19 cellular contexts compared by ENCODE assay signal in the genomic region with DNA sequence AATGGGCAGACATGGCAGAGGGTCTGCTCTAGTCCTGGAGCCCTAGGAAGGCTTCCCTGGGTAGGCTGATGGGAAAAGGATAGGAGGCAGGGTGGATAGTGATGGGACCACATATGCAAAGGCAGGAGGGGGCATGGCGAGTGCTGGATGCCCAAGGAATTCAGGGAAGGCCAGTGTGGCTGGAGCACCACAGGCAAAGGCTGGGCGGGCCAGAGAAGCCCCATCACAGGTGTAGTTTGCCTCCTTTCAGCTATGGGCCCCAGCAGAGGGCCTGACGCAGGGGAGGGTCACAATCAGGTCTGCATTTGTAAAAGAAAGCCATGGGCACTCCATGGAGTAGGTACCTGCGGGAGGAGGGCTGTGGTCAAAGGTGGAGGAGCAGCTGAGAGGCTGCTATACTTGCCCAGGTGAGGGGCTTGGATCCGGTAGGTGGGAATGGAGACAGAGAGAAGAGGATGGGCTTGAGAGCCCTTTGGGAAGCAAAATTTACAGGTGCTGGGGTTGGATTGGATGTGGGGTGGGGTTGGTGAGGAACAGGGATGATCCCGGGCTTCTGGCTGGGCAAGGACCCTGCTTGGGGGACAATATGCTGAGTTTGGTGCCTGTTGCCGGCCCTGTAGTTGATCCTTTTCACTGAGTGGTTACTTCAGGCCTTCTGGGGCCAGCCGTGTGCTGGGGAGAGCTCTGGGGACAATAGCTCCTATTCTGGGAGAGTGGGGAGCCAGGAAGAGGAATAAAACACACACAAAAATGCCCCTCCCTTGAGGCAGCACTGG. TPM values are rescaled to one million over a fixed set of nuclear protein-coding genes. Genes with fewer than 3 reads are reported as not detected.
A peak's percentile ranks its signal among the peaks of the same experiment; 100 is the strongest.
DNase-seq lines count a peak whose midpoint lies in the region; ATAC-seq, FAIRE-seq and TF ChIP-seq lines count a peak whose summit lies in the region.
"Had no signal": no experiment of that assay in that cellular context is flagged by ENCODE, and none has a peak within 500 bp of the region (broad histone marks: within the 10 kb centered on the region; RNA-seq: fewer than 3 reads in every experiment).

No MANE protein-coding gene starts in this region.

- H3K36me3 ChIP-seq in H7 (replicated peaks; ENCODE audit: control insufficient read depth, insufficient read depth, low read length) (no peaks in the 10 kb centered on the region), astrocyte (ENCODE audit: insufficient read depth, low read length) (no peaks in the 10 kb centered on the region), mesendoderm (ENCODE audit: control insufficient read depth, insufficient read depth, low read length) (no peaks in the 10 kb centered on the region), spleen (no peaks in the 10 kb centered on the region)
- H3K36me3 ChIP-seq: BLaER1, heart left ventricle, left lung had no signal

- H4K5ac ChIP-seq in mesendoderm (ENCODE audit: low read length) = peak overlapping the region; percentile 84

- no CpG with 5 or more reads among the region's 8 CpGs for WGBS in mesendoderm (ENCODE audit: extremely low coverage, insufficient coverage, low lambda C conversion rate)
- WGBS in spleen, 5 donors = 81 to 87% (median 83%) methylated on average over 8 of the region's 8 CpGs

- no peaks in the 10 kb centered on the region for H3K36me3 Mint-ChIP-seq in astrocyte (ENCODE audit: low read depth, unreplicated experiment)
- no peaks in the 10 kb centered on the region for H3K36me3 Mint-ChIP-seq in activated CD8-positive, alpha-beta memory T cell treated with anti-CD3 and anti-CD28 coated beads, Interleukin-2, amount 10 ng/mL, durations not matched to agents 7 days and 5 days

- no peak overlapping the region for H4K8ac ChIP-seq in mesendoderm (ENCODE audit: low read depth, low read length)

- peak overlapping the region; percentile 57 for H2AK5ac ChIP-seq in mesendoderm (ENCODE audit: low read length)

- peak overlapping the region; percentile 28 for H2BK5ac ChIP-seq in mesendoderm (ENCODE audit: low read length)

- H3K4me2 ChIP-seq in astrocyte (ENCODE audit: low read length) (no peak overlapping the region), mesendoderm (ENCODE audit: low read length) (no peak overlapping the region)
- H3K4me2 ChIP-seq: PC-9 had no signal

- H3K4me1 ChIP-seq in astrocyte (ENCODE audit: insufficient read depth, low read length) (peaks cover 93% of the 10 kb centered on the region), mesendoderm (ENCODE audit: control insufficient read depth, low read depth, low read length) (peaks cover 25% of the 10 kb centered on the region), spleen (peaks cover 0 to 80% (median 11%) of the 10 kb centered on the region in 6 donors)

- TF ChIP-seq CTCF in astrocyte (IDR thresholded peaks at IDR 0.05; ENCODE audit: insufficient read depth, low read depth, low read length) (no peak), spleen (IDR thresholded peaks at IDR 0.05 in 8 of 11, conservative IDR thresholded peaks at IDR 0.05 in 3 of 11) (no peak)

- peaks cover 44% of the 10 kb centered on the region for H3K79me2 ChIP-seq in astrocyte (ENCODE audit: insufficient read depth, low read length)
- no peaks in the 10 kb centered on the region for H3K79me2 ChIP-seq in mesendoderm (ENCODE audit: control insufficient read depth, insufficient read depth, low read length)

- peaks cover 6% of the 10 kb centered on the region for H3K27me3 ChIP-seq in H7 (ENCODE audit: control insufficient read depth, insufficient read depth, low read length)
- H3K27me3 ChIP-seq in astrocyte (ENCODE audit: insufficient read depth, low read length) = no peaks in the 10 kb centered on the region
- no peaks in the 10 kb centered on the region for H3K27me3 ChIP-seq in mesendoderm (ENCODE audit: insufficient read depth, low read length, poor library complexity)
- peaks cover 0 to 96% (median 10%) of the 10 kb centered on the region in 7 donors for H3K27me3 ChIP-seq in spleen (replicated peaks in 1 of 7)
- H3K27me3 ChIP-seq: testis had no signal

- H3K4me1 Mint-ChIP-seq in astrocyte (ENCODE audit: low read depth, unreplicated experiment) = peaks cover 81% of the 10 kb centered on the region
- H3K4me1 Mint-ChIP-seq in activated CD8-positive, alpha-beta memory T cell treated with anti-CD3 and anti-CD28 coated beads, Interleukin-2, amount 10 ng/mL, durations not matched to agents 7 days and 5 days = peaks cover 8% of the 10 kb centered on the region

- H3K9ac ChIP-seq in astrocyte (ENCODE audit: low read length) = peak overlapping the region; percentile 96
- no peak overlapping the region for H3K9ac ChIP-seq in mesendoderm (ENCODE audit: low read length)
- H3K9ac ChIP-seq: BLaER1 had no signal

- TF ChIP-seq POLR2A in spleen (IDR thresholded peaks at IDR 0.05) = no peak

- H2BK15ac ChIP-seq in mesendoderm (replicated peaks; ENCODE audit: low read depth) = no peak overlapping the region

- H3K9me3 ChIP-seq in astrocyte (ENCODE audit: insufficient read depth, low read depth, low read length) = no peaks in the 10 kb centered on the region
- H3K9me3 ChIP-seq in spleen = no peaks in the 10 kb centered on the region
- H3K9me3 ChIP-seq: BLaER1, heart left ventricle, left lung, testis had no signal

- DNase-seq in H7 (peak; percentile 74), astrocyte (ENCODE audit: low read depth) (no peak), mesendoderm (no peak), spleen (no peak), medulla oblongata (ENCODE audit: extremely low spot score) (no peak), retina (no peak)
- no peak for DNase-seq in activated CD8-positive, alpha-beta memory T cell treated with anti-CD3 and anti-CD28 coated beads, Interleukin-2, amount 10 ng/mL, durations not matched to agents 7 days and 5 days
- DNase-seq: activated CD4-positive, CD25-positive, alpha-beta regulatory T cell; activated T-cell treated with anti-CD3 and anti-CD28 coated beads for 4 hours; DMS53; heart left ventricle; NCI-H2029; NCI-H526 treated with DMSO at 0.1 percent for 48 hours; PC-9; stimulated activated CD4-positive, alpha-beta T cell treated with anti-CD3 and anti-CD28 coated beads, Interleukin-12 subunit alpha, Interleukin-12 subunit beta, amount 100 ng/mL, for 4 hours; testis had no signal

- peak overlapping the region; percentile 100 for H3K27ac Mint-ChIP-seq in astrocyte (ENCODE audit: unreplicated experiment)
- no peak overlapping the region for H3K27ac Mint-ChIP-seq in activated CD8-positive, alpha-beta memory T cell treated with anti-CD3 and anti-CD28 coated beads, Interleukin-2, amount 10 ng/mL, durations not matched to agents 7 days and 5 days

- H3K79me1 ChIP-seq in mesendoderm (ENCODE audit: low read length) = no peaks in the 10 kb centered on the region

- ATAC-seq in GM19395 (IDR thresholded peaks at IDR 0.05; ENCODE audit: unreplicated experiment) = no peak
- no peak for ATAC-seq in activated CD8-positive, alpha-beta memory T cell treated with anti-CD3 and anti-CD28 coated beads, Interleukin-2, amount 10 ng/mL, durations not matched to agents 7 days and 5 days
- ATAC-seq: heart left ventricle, left lung had no signal

- peak overlapping the region; percentile 46 for H3K56ac ChIP-seq in mesendoderm (ENCODE audit: low read length)

- no peaks in the 10 kb centered on the region for H3K27me3 Mint-ChIP-seq in astrocyte (ENCODE audit: low read depth, unreplicated experiment)
- H3K27me3 Mint-ChIP-seq in activated CD8-positive, alpha-beta memory T cell treated with anti-CD3 and anti-CD28 coated beads, Interleukin-2, amount 10 ng/mL, durations not matched to agents 7 days and 5 days = peaks cover 73% of the 10 kb centered on the region

- intact Hi-C loops in spleen (cut with DNase I; ENCODE audit: low total_unique reads) = no loop called here

- H2AFZ ChIP-seq in astrocyte (ENCODE audit: low read depth, low read length) = no peak overlapping the region
- H2AFZ ChIP-seq: PC-9 had no signal

- no peak overlapping the region for H3K4me3 ChIP-seq in H7 (ENCODE audit: insufficient read depth, low read depth, low read length)
- no peak overlapping the region for H3K4me3 ChIP-seq in astrocyte (ENCODE audit: insufficient read depth, low read depth, low read length)
- H3K4me3 ChIP-seq in mesendoderm (ENCODE audit: low read length) = no peak overlapping the region
- no peak overlapping the region for H3K4me3 ChIP-seq in spleen
- H3K4me3 ChIP-seq: BLaER1, heart left ventricle, left lung, PC-9, testis had no signal

- H3K27ac ChIP-seq in astrocyte (ENCODE audit: low read depth, low read length) = peak overlapping the region; percentile 100
- H3K27ac ChIP-seq in mesendoderm (ENCODE audit: low read depth, low read length) = no peak overlapping the region
- H3K27ac ChIP-seq in spleen = peak overlapping the region in 5 of 8 donors; percentile 47 to 78 (median 61)
- H3K27ac ChIP-seq: BLaER1, PC-9 had no signal

- H3K4ac ChIP-seq in mesendoderm (ENCODE audit: low read depth, low read length) = peak overlapping the region; percentile 21

- H3K9me3 Mint-ChIP-seq in astrocyte (ENCODE audit: unreplicated experiment) = no peaks in the 10 kb centered on the region
- H3K9me3 Mint-ChIP-seq in activated CD8-positive, alpha-beta memory T cell treated with anti-CD3 and anti-CD28 coated beads, Interleukin-2, amount 10 ng/mL, durations not matched to agents 7 days and 5 days (ENCODE audit: low read depth) = no peaks in the 10 kb centered on the region

- H2BK120ac ChIP-seq in mesendoderm (ENCODE audit: low read depth, low read length) = peak overlapping the region; percentile 23

- no peaks in the 10 kb centered on the region for H4K20me1 ChIP-seq in astrocyte (ENCODE audit: insufficient read depth, low read length)
- H4K20me1 ChIP-seq: BLaER1 had no signal

- no peak overlapping the region for H3K18ac ChIP-seq in mesendoderm (ENCODE audit: low read length)

- no peak overlapping the region for H3K4me3 Mint-ChIP-seq in astrocyte (ENCODE audit: unreplicated experiment)
- H3K4me3 Mint-ChIP-seq in activated CD8-positive, alpha-beta memory T cell treated with anti-CD3 and anti-CD28 coated beads, Interleukin-2, amount 10 ng/mL, durations not matched to agents 7 days and 5 days = no peak overlapping the region

- no peak for FAIRE-seq in astrocyte (lab: Jason Lieb, UNC)

- no peak overlapping the region for H3K23ac ChIP-seq in mesendoderm (ENCODE audit: low read length)

- CTCF ChIA-PET in activated CD8-positive, alpha-beta memory T cell treated with anti-CD3 and anti-CD28 coated beads, Interleukin-2, amount 10 ng/mL, durations not matched to agents 7 days and 5 days (lab: Charles Lee) = interaction anchor here (1.0 to 1.2 kb wide), 2 partner anchors 10 to 66 kb away, joined by 3 to 4 read pairs; partner anchors contain the start of gene TMEM92

RNA-seq across cellular contexts. Expression of gene COL1A1, which starts 6.5 kb away (rescaled TPM):
- 8.2 and 9.4 TPM in 2 replicates for total RNA-seq in H7 (2014; rRNA removed; shearing (Covaris generic))
- total RNA-seq in astrocyte (12,796 and 18,656 TPM in 2 replicates), spleen (100 to 1,000 TPM in 2 of 7 donors, 10 to 100 TPM in 4, 1 to 10 TPM in 1; 7.4 to 458 (median 65.4) TPM)
- polyA plus RNA-seq in mesendoderm (2013, experiment 1 of 2) = 14.5 TPM
- 15.0 TPM for polyA plus RNA-seq in mesendoderm (2013, experiment 2 of 2)
- 10 to 100 TPM in 2 of 3 donors, 1 to 10 TPM in 1; 7.1 to 24.0 (median 11.3) TPM for polyA plus RNA-seq in spleen
- 1 to 10 TPM in 1 of 2 experiments, under 1 TPM in 1; 0.67 to 1.6 TPM for total RNA-seq in activated CD8-positive, alpha-beta memory T cell treated with anti-CD3 and anti-CD28 coated beads, Interleukin-2, amount 10 ng/mL, durations not matched to agents 7 days and 5 days

RNA-seq across cellular contexts. Expression of gene SGCA, which starts 42.2 kb away (rescaled TPM):
- total RNA-seq in H7 (2014; rRNA removed; shearing (Covaris generic)) = 0.52 and 1.1 TPM in 2 replicates
- 0.32 TPM in 1 of 2 replicates, not detected in the other for total RNA-seq in astrocyte
- polyA plus RNA-seq in mesendoderm (2013, experiment 1 of 2) = 0.07 TPM
- polyA plus RNA-seq in mesendoderm (2013, experiment 2 of 2) = 0.13 TPM
- total RNA-seq in spleen = 1 to 10 TPM in 6 of 7 donors, not detected in 1; 1.2 to 4.7 (median 2.7) TPM
- 1 to 10 TPM; 3.7 to 5.9 (median 5.7) TPM for polyA plus RNA-seq in spleen
- total RNA-seq in activated CD8-positive, alpha-beta memory T cell treated with anti-CD3 and anti-CD28 coated beads, Interleukin-2, amount 10 ng/mL, durations not matched to agents 7 days and 5 days = under 1 TPM in 1 of 2 experiments, not detected in 1; 0.23 TPM
- total RNA-seq: PC-9 had no signal

RNA-seq across cellular contexts. Expression of gene PPP1R9B, which starts 57.5 kb away (rescaled TPM):
- 15.0 and 21.1 TPM in 2 replicates for total RNA-seq in H7 (2014; rRNA removed; shearing (Covaris generic))
- total RNA-seq in astrocyte = 73.6 and 75.9 TPM in 2 replicates
- 2.9 TPM for polyA plus RNA-seq in mesendoderm (2013, experiment 1 of 2)
- 2.9 TPM for polyA plus RNA-seq in mesendoderm (2013, experiment 2 of 2)
- 100 to 1,000 TPM in 4 of 7 donors, 10 to 100 TPM in 3; 54.1 to 136 (median 112) TPM for total RNA-seq in spleen
- 100 to 1,000 TPM in 1 of 3 donors, 10 to 100 TPM in 2; 30.0 to 105 (median 40.9) TPM for polyA plus RNA-seq in spleen
- 100 to 1,000 TPM; 108 to 121 TPM for total RNA-seq in activated CD8-positive, alpha-beta memory T cell treated with anti-CD3 and anti-CD28 coated beads, Interleukin-2, amount 10 ng/mL, durations not matched to agents 7 days and 5 days

Comparison
In these comparisons a context has a peak if more than half of its experiments do, and no peak if none do; other contexts are left out.
1. RNA of gene COL1A1, which starts 6.5 kb away (total RNA-seq): 12,796 to 18,656 TPM in astrocyte; 7.4 to 458 TPM in spleen, 8.2 to 9.4 TPM in H7 and 0.67 to 1.6 TPM in activated CD8-positive, alpha-beta memory T cell treated with anti-CD3 and anti-CD28 coated beads, Interleukin-2, amount 10 ng/mL, durations not matched to agents 7 days and 5 days; every median in the first group is over 10 times any median in the second.